Comparison of ENCODE assay signal across 8 cellular contexts in the genomic region with DNA sequence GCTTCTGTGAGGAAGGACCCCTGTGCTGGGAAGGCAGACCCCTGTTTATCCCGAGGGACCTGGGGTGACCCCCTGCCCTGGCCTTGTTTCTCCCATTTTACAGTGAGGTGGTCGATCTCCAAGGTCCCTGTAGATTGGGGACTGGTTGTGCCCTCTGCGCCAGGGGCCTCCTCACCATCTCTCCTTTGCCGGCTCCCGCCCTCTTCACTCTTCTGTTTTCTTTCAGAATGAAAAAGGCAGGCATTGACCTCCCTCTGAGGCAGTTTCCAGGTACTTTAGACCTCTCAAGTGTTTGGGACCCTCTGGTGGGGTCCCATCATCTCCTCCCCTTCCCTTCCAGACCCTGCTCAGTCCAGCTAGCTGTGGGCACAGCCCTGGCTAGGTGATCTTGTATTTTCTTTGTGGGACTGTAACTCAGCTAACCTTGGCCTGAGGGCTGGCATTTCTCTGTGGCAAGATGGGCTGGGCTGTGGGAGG. TPM values are rescaled to one million over a fixed set of nuclear protein-coding genes. Genes with fewer than 3 reads are reported as not detected.
DNase-seq lines count a peak whose midpoint lies in the region; ATAC-seq, FAIRE-seq and TF ChIP-seq lines count a peak whose summit lies in the region.

No MANE protein-coding gene starts in this region.

- no TSS peak for BruUV-seq in HepG2 (replicated peaks; lab: Mats Ljungman, UMichigan)

- H3K27me3 ChIP-seq in HepG2 (ENCODE audit: control insufficient read depth in 1 of 2, insufficient read depth in 2 of 2, low read length in 2 of 2), result no peaks in the 10 kb centered on the region; a peak in 1 of 5 replicates

- intact Hi-C loops in activated CD4-positive, alpha-beta T cell treated with anti-CD3 and anti-CD28 coated beads for 36 hours (cut with DNase I, micrococcal nuclease), result no loop called here
- intact Hi-C loops in HepG2 (cut with micrococcal nuclease; ENCODE audit: unreplicated experiment), result no loop called here

- peak overlapping the region; percentile 90 for H3K4me2 ChIP-seq in HepG2 (ENCODE audit: low read depth, low read length)

- FAIRE-seq in HepG2 (lab: Jason Lieb, UNC), result no peak

- ATAC-seq in activated CD4-positive, alpha-beta T cell treated with anti-CD3 and anti-CD28 coated beads for 36 hours, result no peak
- no peak for ATAC-seq in HepG2
- no peak for ATAC-seq in HG03520 (IDR thresholded peaks at IDR 0.05; ENCODE audit: unreplicated experiment)

- peak overlapping the region; percentile 98 for H3K27ac Mint-ChIP-seq in activated CD4-positive, alpha-beta T cell treated with anti-CD3 and anti-CD28 coated beads for 36 hours

- H3K9me3 ChIP-seq in HepG2 (ENCODE audit: low read length), result no peaks in the 10 kb centered on the region

- CTCF ChIA-PET in activated CD4-positive, alpha-beta T cell treated with anti-CD3 and anti-CD28 coated beads for 36 hours (lab: Charles Lee), result no interaction called here
- CTCF ChIA-PET in HepG2 (lab: Yijun Ruan, JAX; ENCODE audit: low intra/inter-chr PET ratio, low total read pairs), result interaction anchor here (1.3 kb wide), 1 partner anchor 16 kb away, joined by 7 read pairs; no protein-coding TSS in a partner anchor

- H3K4me3 ChIP-seq in astrocyte of the cerebellum (ENCODE audit: low read depth, low read length) (peak overlapping the region; percentile 80), HepG2 (replicated peaks in 1 of 3; ENCODE audit: insufficient read depth in 1 of 3, low read depth in 2 of 3, low read length in 3 of 3) (peak overlapping the region; percentile 69 to 91 (median 90))

- H3K27ac ChIP-seq in HepG2 (ENCODE audit: extremely low read length, insufficient read depth, low read length), result peak overlapping the region; percentile 69
- peak overlapping the region; percentile 96 for H3K27ac ChIP-seq in temporal lobe (ENCODE audit: low read depth, low read length)

- peak overlapping the region; percentile 83 for H3K9ac ChIP-seq in HepG2 (ENCODE audit: insufficient read depth, low read depth, low read length)

- H3K36me3 ChIP-seq in HepG2 (replicated peaks in 1 of 2; ENCODE audit: control insufficient read depth in 1 of 2, insufficient read depth in 2 of 2, low read length in 2 of 2), result peaks cover 8 to 12% of the 10 kb centered on the region in 2 experiments

- TF ChIP-seq CTCF in astrocyte of the cerebellum (IDR thresholded peaks at IDR 0.05; ENCODE audit: low read depth, low read length, missing control alignments) (no peak), HepG2 (CRISPR knock-in tag; IDR thresholded peaks at IDR 0.05) (no peak)

- 39% methylated on average over 5 of the region's 5 CpGs for WGBS in HepG2 (ENCODE audit: low lambda C conversion rate)

- TF ChIP-seq POLR2A in HepG2 (IDR thresholded peaks at IDR 0.05; ENCODE audit: insufficient read depth in 1 of 2, low read depth in 2 of 2, low read length in 2 of 2), result no peak

- H4K20me1 ChIP-seq in HepG2 (ENCODE audit: insufficient read depth, low read length), result no peaks in the 10 kb centered on the region

- H2AFZ ChIP-seq in HepG2 (ENCODE audit: low read length), result no peak overlapping the region

- POLR2A ChIA-PET in activated CD4-positive, alpha-beta T cell treated with anti-CD3 and anti-CD28 coated beads for 36 hours (lab: Charles Lee), result no interaction called here
- POLR2A ChIA-PET in HepG2 (lab: Yijun Ruan, JAX), result interaction anchor here (1.4 to 2.0 kb wide), 2 partner anchors 10 to 163 kb away, joined by 5 to 31 read pairs; no protein-coding TSS in a partner anchor

- peaks cover 66% of the 10 kb centered on the region for H3K4me1 ChIP-seq in HepG2 (ENCODE audit: insufficient read depth, low read length)

- in situ Hi-C loops in astrocyte of the cerebellum (cut with HindIII; ENCODE audit: low sequenced_read_pairs) (no loop called here), HepG2 (cut with HindIII; ENCODE audit: extremely low pct_ligation_motif_present, low pct_unique_long_range_greater_than_20kb) (no loop called here)

- TF ChIP-seq EP300 in HepG2 (IDR thresholded peaks at IDR 0.05; ENCODE audit: low read depth in 2 of 2, low read length in 2 of 2), result no peak
- no peak for TF ChIP-seq EP300 in HepG2 (CRISPR knock-in tag; IDR thresholded peaks at IDR 0.05; ENCODE audit: borderline replicate concordance)

- DNase-seq in activated CD4-positive, alpha-beta T cell treated with anti-CD3 and anti-CD28 coated beads for 36 hours, result no peak
- no peak for DNase-seq in activated CD4-positive, alpha-beta T cell treated with anti-CD3 and anti-CD28 coated beads for 1 hour
- DNase-seq in astrocyte of the cerebellum (ENCODE audit: low read depth) (no peak), HepG2 (ENCODE audit: low spot score) (no peak), NCI-H524 (lab: John Stamatoyannopoulos, UW) (no peak)
- DNase-seq in activated CD8-positive, alpha-beta memory T cell treated with anti-CD3 and anti-CD28 coated beads, Interleukin-2, amount 50 U/mL, for 48 hours, result no peak

- H3K4me1 Mint-ChIP-seq in activated CD4-positive, alpha-beta T cell treated with anti-CD3 and anti-CD28 coated beads for 36 hours, result peaks cover 28% of the 10 kb centered on the region

- no peak for TF ChIP-seq RAD21 in HepG2 (CRISPR knock-in tag; IDR thresholded peaks at IDR 0.05)

- H3K9me3 Mint-ChIP-seq in activated CD4-positive, alpha-beta T cell treated with anti-CD3 and anti-CD28 coated beads for 36 hours (ENCODE audit: low read depth), result no peaks in the 10 kb centered on the region

- H3K4me3 Mint-ChIP-seq in activated CD4-positive, alpha-beta T cell treated with anti-CD3 and anti-CD28 coated beads for 36 hours, result peak overlapping the region; percentile 99

- peaks cover 34% of the 10 kb centered on the region for H3K79me2 ChIP-seq in HepG2 (ENCODE audit: insufficient read depth, low read length)

- peaks cover 10% of the 10 kb centered on the region for H3K36me3 Mint-ChIP-seq in activated CD4-positive, alpha-beta T cell treated with anti-CD3 and anti-CD28 coated beads for 36 hours (ENCODE audit: low read depth)

- no peaks in the 10 kb centered on the region for H3K27me3 Mint-ChIP-seq in activated CD4-positive, alpha-beta T cell treated with anti-CD3 and anti-CD28 coated beads for 36 hours

RNA-seq across cellular contexts. Expression of gene SERPINH1, which starts 1.5 kb away (rescaled TPM):
- total RNA-seq in activated CD4-positive, alpha-beta T cell treated with anti-CD3 and anti-CD28 coated beads for 36 hours, result 10 to 100 TPM; 20.3 to 23.1 TPM
- total RNA-seq in HepG2 (2016; rRNA removed; fragmentation: Illumina TruSeq; extraction: Trizol) (31.3 and 83.8 TPM in 2 replicates), temporal lobe (27.8 TPM)
- total RNA-seq in HepG2 (2016; cell fraction: cytosol; rRNA removed; fragmentation: Illumina TruSeq; extraction: Trizol; ENCODE audit: low read depth), result 10.9 and 11.9 TPM in 2 replicates
- total RNA-seq in HepG2 (2016; cell fraction: insoluble cytoplasmic fraction; rRNA removed; fragmentation: Illumina TruSeq; extraction: Trizol), result 27.2 and 84.9 TPM in 2 replicates
- 21.3 and 21.4 TPM in 2 replicates for total RNA-seq in HepG2 (2016; cell fraction: membrane; rRNA removed; fragmentation: Illumina TruSeq; extraction: Trizol)
- 63.4 and 80.5 TPM in 2 replicates for total RNA-seq in HepG2 (2016; cell fraction: nucleus; rRNA removed; fragmentation: Illumina TruSeq; extraction: Trizol)
- 83.6 and 101 TPM in 2 replicates for polyA plus RNA-seq in HepG2 (2011; rRNA removed)
- 50.5 and 96.5 TPM in 2 replicates for polyA plus RNA-seq in HepG2 (2011; cell fraction: cytosol; rRNA removed)
- 91.5 and 110 TPM in 2 replicates for polyA plus RNA-seq in HepG2 (2011; cell fraction: nucleus; rRNA removed)
- polyA plus RNA-seq in HepG2 (2012), result 46.1 and 57.3 TPM in 2 replicates
- polyA plus RNA-seq in HepG2 (2016; cell fraction: cytosol; fragmentation: Illumina TruSeq; extraction: Trizol; ENCODE audit: low read depth), result 8.9 and 11.1 TPM in 2 replicates
- polyA plus RNA-seq in HepG2 (2016; cell fraction: insoluble cytoplasmic fraction; fragmentation: Illumina TruSeq; extraction: Trizol; ENCODE audit: low read depth), result 30.8 and 35.3 TPM in 2 replicates
- 15.5 and 16.1 TPM in 2 replicates for polyA plus RNA-seq in HepG2 (2016; cell fraction: membrane; fragmentation: Illumina TruSeq; extraction: Trizol; ENCODE audit: low read depth)
- 114 and 127 TPM in 2 replicates for polyA plus RNA-seq in HepG2 (2016; cell fraction: nucleus; fragmentation: Illumina TruSeq; extraction: Trizol; ENCODE audit: insufficient read depth, low read depth)
- 129 and 168 TPM in 2 replicates for polyA minus RNA-seq in HepG2 (2011; rRNA and poly(A)+ RNA removed; ENCODE audit: low replicate concordance)
- 52.3 and 73.2 TPM in 2 replicates for polyA minus RNA-seq in HepG2 (2011; cell fraction: cytosol; rRNA and poly(A)+ RNA removed)
- polyA minus RNA-seq in HepG2 (2011; cell fraction: nucleus; rRNA and poly(A)+ RNA removed), result 20.1 and 27.8 TPM in 2 replicates

RNA-seq across cellular contexts. Expression of gene GDPD5, which starts 37.8 kb away (rescaled TPM):
- 10 to 100 TPM; 16.8 to 22.0 TPM for total RNA-seq in activated CD4-positive, alpha-beta T cell treated with anti-CD3 and anti-CD28 coated beads for 36 hours
- total RNA-seq in HepG2 (2016; rRNA removed; fragmentation: Illumina TruSeq; extraction: Trizol), result 35.8 and 67.5 TPM in 2 replicates
- total RNA-seq in HepG2 (2016; cell fraction: cytosol; rRNA removed; fragmentation: Illumina TruSeq; extraction: Trizol; ENCODE audit: low read depth), result 24.1 and 26.9 TPM in 2 replicates
- 31.0 and 63.9 TPM in 2 replicates for total RNA-seq in HepG2 (2016; cell fraction: insoluble cytoplasmic fraction; rRNA removed; fragmentation: Illumina TruSeq; extraction: Trizol)
- total RNA-seq in HepG2 (2016; cell fraction: membrane; rRNA removed; fragmentation: Illumina TruSeq; extraction: Trizol), result 48.4 and 52.8 TPM in 2 replicates
- total RNA-seq in HepG2 (2016; cell fraction: nucleus; rRNA removed; fragmentation: Illumina TruSeq; extraction: Trizol), result 82.9 and 86.5 TPM in 2 replicates
- polyA plus RNA-seq in HepG2 (2011; rRNA removed), result 55.0 and 55.2 TPM in 2 replicates
- 19.4 and 33.8 TPM in 2 replicates for polyA plus RNA-seq in HepG2 (2011; cell fraction: cytosol; rRNA removed)
- 229 and 337 TPM in 2 replicates for polyA plus RNA-seq in HepG2 (2011; cell fraction: nucleus; rRNA removed)
- polyA plus RNA-seq in HepG2 (2012), result 36.3 and 37.7 TPM in 2 replicates
- 14.1 and 14.2 TPM in 2 replicates for polyA plus RNA-seq in HepG2 (2016; cell fraction: cytosol; fragmentation: Illumina TruSeq; extraction: Trizol; ENCODE audit: low read depth)
- 33.8 and 39.1 TPM in 2 replicates for polyA plus RNA-seq in HepG2 (2016; cell fraction: insoluble cytoplasmic fraction; fragmentation: Illumina TruSeq; extraction: Trizol; ENCODE audit: low read depth)
- polyA plus RNA-seq in HepG2 (2016; cell fraction: membrane; fragmentation: Illumina TruSeq; extraction: Trizol; ENCODE audit: low read depth), result 33.4 and 35.7 TPM in 2 replicates
- 217 and 242 TPM in 2 replicates for polyA plus RNA-seq in HepG2 (2016; cell fraction: nucleus; fragmentation: Illumina TruSeq; extraction: Trizol; ENCODE audit: insufficient read depth, low read depth)
- 39.6 and 88.9 TPM in 2 replicates for polyA minus RNA-seq in HepG2 (2011; rRNA and poly(A)+ RNA removed; ENCODE audit: low replicate concordance)
- polyA minus RNA-seq in HepG2 (2011; cell fraction: cytosol; rRNA and poly(A)+ RNA removed), result 23.0 and 24.3 TPM in 2 replicates
- polyA minus RNA-seq in HepG2 (2011; cell fraction: nucleus; rRNA and poly(A)+ RNA removed), result 51.5 and 67.3 TPM in 2 replicates
- total RNA-seq in temporal lobe, result 9.6 TPM
